Comparison of ENCODE assay signal across 8 cellular contexts in the genomic region with DNA sequence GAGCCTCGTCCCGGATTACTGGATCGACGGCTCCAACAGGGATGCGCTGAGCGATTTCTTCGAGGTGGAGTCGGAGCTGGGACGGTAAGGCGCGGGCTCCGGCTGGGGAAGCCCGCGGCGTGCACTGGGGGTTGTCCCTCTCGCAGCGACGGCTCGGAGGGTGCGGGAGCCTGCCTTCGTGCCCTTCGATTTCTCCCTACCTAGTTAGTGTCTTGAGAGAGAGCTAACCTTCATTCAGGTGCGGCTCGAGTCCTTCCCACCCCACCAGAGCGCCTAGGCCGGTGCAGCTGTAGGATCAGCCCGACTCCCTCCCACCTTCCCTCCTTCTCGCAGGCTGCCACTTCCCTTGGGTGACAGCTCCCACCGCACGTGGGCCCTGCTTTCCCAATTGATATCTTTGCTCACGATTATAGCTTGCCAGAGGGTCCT. TPM values are rescaled to one million over a fixed set of nuclear protein-coding genes. Genes with fewer than 3 reads are reported as not detected.
DNase-seq lines count a peak whose midpoint lies in the region; ATAC-seq, FAIRE-seq and TF ChIP-seq lines count a peak whose summit lies in the region.

No MANE protein-coding gene starts in this region.

- H3K9ac ChIP-seq in Karpas-422 (ENCODE audit: low read length) = peak overlapping the region; percentile 49

- no peak for FAIRE-seq in frontal cortex (lab: Jason Lieb, UNC)

- H3K9me2 ChIP-seq in Karpas-422 (replicated peaks; ENCODE audit: insufficient read depth, low read length) = no peaks in the 10 kb centered on the region

- no peaks in the 10 kb centered on the region for H3K79me2 ChIP-seq in Karpas-422 (ENCODE audit: low read length)

- peak overlapping the region; percentile 69 for H3K4me3 ChIP-seq in Karpas-422 (ENCODE audit: low read length)
- H3K4me3 ChIP-seq in coronary artery = peak overlapping the region; percentile 71

- peak overlapping the region; percentile 86 for H3K4me3 Mint-ChIP-seq in nephron progenitor cell

- H4K20me1 ChIP-seq in Karpas-422 (ENCODE audit: insufficient read depth, low read depth, low read length) = no peaks in the 10 kb centered on the region

- peak overlapping the region; percentile 29 for H3K27ac Mint-ChIP-seq in nephron progenitor cell

- peaks cover 14% of the 10 kb centered on the region for H3K4me1 ChIP-seq in Karpas-422 (ENCODE audit: low read length)

- peak overlapping the region; percentile 81 for H2AFZ ChIP-seq in Karpas-422 (ENCODE audit: low read length)

- H3K4me2 ChIP-seq in Karpas-422 (ENCODE audit: low read depth, low read length, poor library complexity, severe bottlenecking) = peak overlapping the region; percentile 85

- no peaks in the 10 kb centered on the region; the same call in 1 of the 2 replicates for H3K27me3 ChIP-seq in Karpas-422 (ENCODE audit: low read length)

- peak; percentile 24 for ATAC-seq in GM21825 (IDR thresholded peaks at IDR 0.05; ENCODE audit: unreplicated experiment)

- DNase-seq in NCI-H1092 treated with DMSO at 0.1 percent for 48 hours (lab: John Stamatoyannopoulos, UW) = peak; percentile 15
- no peak for DNase-seq in NCI-H1092 (lab: John Stamatoyannopoulos, UW)
- no peak for DNase-seq in Karpas-422
- peak; percentile 73 for DNase-seq in coronary artery (ENCODE audit: low spot score)
- no peak for DNase-seq in nephron progenitor cell
- DNase-seq in frontal cortex (ENCODE audit: low spot score in 2 of 2) = no peak
- DNase-seq in iPS-NIHi7 (ENCODE audit: extremely low spot score) = no peak

- no peaks in the 10 kb centered on the region for H3K9me3 ChIP-seq in Karpas-422 (ENCODE audit: low read length)

- no peaks in the 10 kb centered on the region for H3K36me3 Mint-ChIP-seq in nephron progenitor cell (ENCODE audit: low read depth)

- TF ChIP-seq CTCF in coronary artery (IDR thresholded peaks at IDR 0.05) (no peak), nephron progenitor cell (IDR thresholded peaks at IDR 0.05) (no peak)

- peaks cover 11% of the 10 kb centered on the region for H3K4me1 Mint-ChIP-seq in nephron progenitor cell

- no peak overlapping the region for H3K27ac ChIP-seq in Karpas-422 (ENCODE audit: low read length)
- no peak overlapping the region for H3K27ac ChIP-seq in coronary artery

- no peaks in the 10 kb centered on the region for H3K9me3 Mint-ChIP-seq in nephron progenitor cell

- no peaks in the 10 kb centered on the region for H3K36me3 ChIP-seq in Karpas-422 (ENCODE audit: insufficient read depth, low read length)

- peaks cover 34% of the 10 kb centered on the region for H3K27me3 Mint-ChIP-seq in nephron progenitor cell (ENCODE audit: low read depth, poor library complexity)

RNA-seq across cellular contexts. Expression of a gene that starts 0.4 kb away (rescaled TPM):
- total RNA-seq in Karpas-422 (2014; rRNA removed; shearing (Covaris generic); ENCODE audit: low replicate concordance) = 0.04 and 1.6 TPM in 2 replicates
- total RNA-seq in frontal cortex = 67.3 TPM

Comparison
In these comparisons a context has a peak if more than half of its experiments do, and no peak if none do; other contexts are left out.
1. DNase-seq: peak in NCI-H1092 treated with DMSO at 0.1 percent for 48 hours (single experiment) and coronary artery (single experiment); none in NCI-H1092 (single experiment), Karpas-422 (single experiment), nephron progenitor cell (single experiment), frontal cortex (0 of 2) and iPS-NIHi7 (single experiment).
2. RNA of a gene that starts 0.4 kb away (total RNA-seq): 67.3 TPM in frontal cortex (single experiment); 0.04 to 1.6 TPM in Karpas-422; every median in the first group is over 10 times any median in the second.